26 cellular contexts compared by ENCODE assay signal in the genomic region with DNA sequence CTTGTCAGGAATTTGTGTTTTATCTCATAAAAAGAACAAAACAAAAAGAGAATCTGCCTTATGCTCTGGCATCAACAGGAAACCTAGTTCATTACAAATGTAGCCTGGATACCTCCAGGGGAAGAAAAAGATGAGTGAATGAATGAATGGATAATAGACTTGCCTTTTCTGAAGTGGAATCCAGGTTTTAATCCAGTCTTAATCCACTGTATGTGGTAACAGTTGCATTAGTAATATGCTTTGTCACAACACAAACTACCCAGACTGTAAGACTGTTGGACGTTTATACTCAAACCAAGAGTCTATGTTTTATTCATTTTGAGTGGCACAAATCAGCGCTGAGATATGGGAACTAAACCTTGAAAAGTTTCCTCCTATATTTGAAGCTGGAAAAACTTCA. TPM values are rescaled to one million over a fixed set of nuclear protein-coding genes. Genes with fewer than 3 reads are reported as not detected.
DNase-seq lines count a peak whose midpoint lies in the region; ATAC-seq, FAIRE-seq and TF ChIP-seq lines count a peak whose summit lies in the region.
"Had no signal": no experiment of that assay in that cellular context is flagged by ENCODE, and none has a peak within 500 bp of the region (broad histone marks: within the 10 kb centered on the region; RNA-seq: fewer than 3 reads in every experiment).

No MANE protein-coding gene starts in this region.

- H3K27ac ChIP-seq in HepG2 (ENCODE audit: extremely low read length, insufficient read depth, low read length) = no peak overlapping the region
- H3K27ac ChIP-seq: 22Rv1; A549; BLaER1 treated with 17β-estradiol and CSF1 and Interleukin-3, amounts not matched to agents 10 nM and 100 nM; C4-2B had no signal

- no peak overlapping the region for H2AFZ ChIP-seq in HepG2 (ENCODE audit: low read length)

- H3K27me3 ChIP-seq in HepG2 (ENCODE audit: control insufficient read depth in 1 of 2, insufficient read depth in 2 of 2, low read length in 2 of 2) = peaks cover 0 to 3% of the 10 kb centered on the region in 2 experiments; a peak in 1 of 5 replicates
- H3K27me3 ChIP-seq: BLaER1 treated with 17β-estradiol and CSF1 and Interleukin-3, amounts not matched to agents 10 nM and 100 nM had no signal

- H3K4me1 Mint-ChIP-seq in MCF 10A (ENCODE audit: insufficient read depth, unreplicated experiment) = no peaks in the 10 kb centered on the region

- H3K4me3 ChIP-seq in epithelial cell of esophagus (ENCODE audit: low read length) (no peak overlapping the region), fibroblast of villous mesenchyme (ENCODE audit: low read depth, low read length) (no peak overlapping the region), HepG2 (replicated peaks in 1 of 3; ENCODE audit: insufficient read depth in 1 of 3, low read depth in 2 of 3, low read length in 3 of 3) (no peak overlapping the region)
- H3K4me3 ChIP-seq: A549; BLaER1 treated with 17β-estradiol and CSF1 and Interleukin-3, amounts not matched to agents 10 nM and 100 nM had no signal

- H3K36me3 ChIP-seq in HepG2 (replicated peaks in 1 of 2; ENCODE audit: control insufficient read depth in 1 of 2, insufficient read depth in 2 of 2, low read length in 2 of 2) = no peaks in the 10 kb centered on the region
- H3K36me3 ChIP-seq: BLaER1 treated with 17β-estradiol and CSF1 and Interleukin-3, amounts not matched to agents 10 nM and 100 nM had no signal

- no peaks in the 10 kb centered on the region for H3K79me2 ChIP-seq in HepG2 (ENCODE audit: insufficient read depth, low read length)

- no peaks in the 10 kb centered on the region for H4K20me1 ChIP-seq in HepG2 (ENCODE audit: insufficient read depth, low read length)
- H4K20me1 ChIP-seq: BLaER1 treated with 17β-estradiol and CSF1 and Interleukin-3, amounts not matched to agents 10 nM and 100 nM had no signal

- H3K9ac ChIP-seq in HepG2 (ENCODE audit: insufficient read depth, low read depth, low read length) = no peak overlapping the region
- H3K9ac ChIP-seq: BLaER1 treated with 17β-estradiol and CSF1 and Interleukin-3, amounts not matched to agents 10 nM and 100 nM had no signal

- in situ Hi-C loops in HepG2 (cut with HindIII; ENCODE audit: extremely low pct_ligation_motif_present, low pct_unique_long_range_greater_than_20kb) = no loop called here

- TF ChIP-seq POLR2A in HepG2 (IDR thresholded peaks at IDR 0.05; ENCODE audit: insufficient read depth in 1 of 2, low read depth in 2 of 2, low read length in 2 of 2) = no peak

- TF ChIP-seq EP300 in HepG2 (IDR thresholded peaks at IDR 0.05; ENCODE audit: low read depth in 2 of 2, low read length in 2 of 2) (no peak), HepG2 (CRISPR knock-in tag; IDR thresholded peaks at IDR 0.05; ENCODE audit: borderline replicate concordance) (no peak)

- no peaks in the 10 kb centered on the region for H3K36me3 Mint-ChIP-seq in MCF 10A (ENCODE audit: insufficient read depth, unreplicated experiment)
- H3K36me3 Mint-ChIP-seq: CD8-positive, alpha-beta T cell had no signal

- WGBS in HepG2 (ENCODE audit: low lambda C conversion rate) = 26% methylated on average over 2 of the region's 2 CpGs

- peaks cover 20% of the 10 kb centered on the region for H3K27me3 Mint-ChIP-seq in MCF 10A (ENCODE audit: insufficient read depth, unreplicated experiment)
- H3K27me3 Mint-ChIP-seq: B cell; CD4-positive, alpha-beta T cell had no signal

- H3K4me3 Mint-ChIP-seq in MCF 10A (ENCODE audit: unreplicated experiment) = no peak overlapping the region
- H3K4me3 Mint-ChIP-seq: B cell; CD4-positive, alpha-beta T cell; CD8-positive, alpha-beta T cell had no signal

- TF ChIP-seq RAD21 in HepG2 (CRISPR knock-in tag; IDR thresholded peaks at IDR 0.05) = no peak

- BruUV-seq in MCF 10A (replicated peaks; lab: Mats Ljungman, UMichigan) (no TSS peak), HepG2 (replicated peaks; lab: Mats Ljungman, UMichigan) (no TSS peak)

- CTCF ChIA-PET in MCF 10A (lab: Yijun Ruan, JAX) = no interaction called here
- CTCF ChIA-PET in HepG2 (lab: Yijun Ruan, JAX; ENCODE audit: low intra/inter-chr PET ratio, low total read pairs) = no interaction called here

- H3K27ac Mint-ChIP-seq in MCF 10A (ENCODE audit: low read depth, unreplicated experiment) = no peak overlapping the region
- H3K27ac Mint-ChIP-seq: B cell; CD4-positive, alpha-beta T cell; CD8-positive, alpha-beta T cell had no signal

- no peak for TF ChIP-seq CTCF in D721Med (IDR thresholded peaks at IDR 0.05; ENCODE audit: insufficient read depth, missing control alignments)
- TF ChIP-seq CTCF in epithelial cell of esophagus (IDR thresholded peaks at IDR 0.05; ENCODE audit: insufficient read depth, low read depth, low read length, missing control alignments) = no peak
- no peak for TF ChIP-seq CTCF in fibroblast of villous mesenchyme (IDR thresholded peaks at IDR 0.05; ENCODE audit: insufficient read depth, low read depth, low read length)
- TF ChIP-seq CTCF in MCF 10A (IDR thresholded peaks at IDR 0.05; ENCODE audit: unreplicated experiment) = no peak
- no peak for TF ChIP-seq CTCF in HepG2 (CRISPR knock-in tag; IDR thresholded peaks at IDR 0.05)

- DNase-seq in D721Med (ENCODE audit: insufficient read length, low spot score) (no peak), epithelial cell of esophagus (ENCODE audit: low read depth) (peak; percentile 42), fibroblast of villous mesenchyme (ENCODE audit: low read depth) (peak; percentile 15), renal cortical epithelial cell (ENCODE audit: low read depth) (peak; percentile 9), frontal cortex (ENCODE audit: low spot score in 2 of 2) (no peak), MCF 10A (ENCODE audit: unreplicated experiment) (no peak), HepG2 (ENCODE audit: low spot score) (no peak)
- DNase-seq: AML-193; Caco-2; Calu3; CD4-positive, alpha-beta T cell; CD8-positive, alpha-beta T cell; DMS 273 treated with DMSO at 0.1 percent for 48 hours; DMS153; DMS53; DMS79; GF-D8 had no signal

- FAIRE-seq in D721Med (lab: Jason Lieb, UNC) (peak; percentile 58), frontal cortex (lab: Jason Lieb, UNC) (no peak), HepG2 (lab: Jason Lieb, UNC) (no peak)
- FAIRE-seq: A549, G401.6, GM12891, GM19239 had no signal

- peaks cover 7% of the 10 kb centered on the region for H3K9me3 Mint-ChIP-seq in MCF 10A (ENCODE audit: unreplicated experiment)

- H3K9me3 ChIP-seq in HepG2 (ENCODE audit: low read length) = no peaks in the 10 kb centered on the region
- H3K9me3 ChIP-seq: A549, Caco-2 had no signal

- no peak overlapping the region for H3K4me2 ChIP-seq in HepG2 (ENCODE audit: low read depth, low read length)
- H3K4me2 ChIP-seq: A549; BLaER1 treated with 17β-estradiol and CSF1 and Interleukin-3, amounts not matched to agents 10 nM and 100 nM had no signal

- ATAC-seq in GM21619 (IDR thresholded peaks at IDR 0.05; ENCODE audit: unreplicated experiment) = no peak
- ATAC-seq in HepG2 = no peak
- ATAC-seq: A549; CD8-positive, alpha-beta T cell had no signal

- intact Hi-C loops in MCF 10A (cut with micrococcal nuclease) (no loop called here), HepG2 (cut with micrococcal nuclease; ENCODE audit: unreplicated experiment) (no loop called here)

- POLR2A ChIA-PET in MCF 10A (lab: Yijun Ruan, JAX) (no interaction called here), HepG2 (lab: Yijun Ruan, JAX) (no interaction called here)

- H3K4me1 ChIP-seq in HepG2 (ENCODE audit: insufficient read depth, low read length) = no peaks in the 10 kb centered on the region
- H3K4me1 ChIP-seq: A549; BLaER1 treated with 17β-estradiol and CSF1 and Interleukin-3, amounts not matched to agents 10 nM and 100 nM; Caco-2 had no signal

TF ChIP-seq in HepG2, 621 proteins besides CTCF, POLR2A, EP300 and RAD21 (continues in another document):
- TF ChIP-seq MXI1 (IDR thresholded peaks at IDR 0.05; ENCODE audit: borderline replicate concordance, low read depth, low read length) (no peak), ZNF761 (CRISPR knock-in tag; conservative IDR thresholded peaks at IDR 0.05) (no peak), ZBTB7A (CRISPR knock-in tag; IDR thresholded peaks at IDR 0.05) (no peak), GATAD1 (CRISPR knock-in tag; IDR thresholded peaks at IDR 0.05) (no peak)

RNA-seq across cellular contexts. Expression of a gene that starts 32.1 kb away (rescaled TPM):
- total RNA-seq in fibroblast of villous mesenchyme = 7.7 and 9.5 TPM in 2 replicates
- total RNA-seq in renal cortical epithelial cell = 35.6 and 67.5 TPM in 2 replicates
- 22.8 TPM for total RNA-seq in frontal cortex
- 6.6 and 7.9 TPM in 2 replicates for total RNA-seq in MCF 10A (2022)
- total RNA-seq in HepG2 (2016; rRNA removed; fragmentation: Illumina TruSeq; extraction: Trizol) = 30.3 and 44.1 TPM in 2 replicates
- 7.6 and 9.2 TPM in 2 replicates for total RNA-seq in HepG2 (2016; cell fraction: cytosol; rRNA removed; fragmentation: Illumina TruSeq; extraction: Trizol; ENCODE audit: low read depth)
- total RNA-seq in HepG2 (2016; cell fraction: insoluble cytoplasmic fraction; rRNA removed; fragmentation: Illumina TruSeq; extraction: Trizol) = 27.7 and 42.7 TPM in 2 replicates
- total RNA-seq in HepG2 (2016; cell fraction: membrane; rRNA removed; fragmentation: Illumina TruSeq; extraction: Trizol) = 9.3 and 10.6 TPM in 2 replicates
- 31.4 and 33.7 TPM in 2 replicates for total RNA-seq in HepG2 (2016; cell fraction: nucleus; rRNA removed; fragmentation: Illumina TruSeq; extraction: Trizol)
- 11.9 and 16.4 TPM in 2 replicates for polyA plus RNA-seq in HepG2 (2011; rRNA removed)
- polyA plus RNA-seq in HepG2 (2011; cell fraction: cytosol; rRNA removed) = 6.5 and 8.4 TPM in 2 replicates
- 11.8 and 12.7 TPM in 2 replicates for polyA plus RNA-seq in HepG2 (2011; cell fraction: nucleus; rRNA removed)
- 8.4 and 11.6 TPM in 2 replicates for polyA plus RNA-seq in HepG2 (2012)
- 0.38 and 0.71 TPM in 2 replicates for polyA plus RNA-seq in HepG2 (2016; cell fraction: cytosol; fragmentation: Illumina TruSeq; extraction: Trizol; ENCODE audit: low read depth)
- 21.9 and 24.5 TPM in 2 replicates for polyA plus RNA-seq in HepG2 (2016; cell fraction: insoluble cytoplasmic fraction; fragmentation: Illumina TruSeq; extraction: Trizol; ENCODE audit: low read depth)
- polyA plus RNA-seq in HepG2 (2016; cell fraction: membrane; fragmentation: Illumina TruSeq; extraction: Trizol; ENCODE audit: low read depth) = 2.2 and 2.8 TPM in 2 replicates
- 30.6 and 31.1 TPM in 2 replicates for polyA plus RNA-seq in HepG2 (2016; cell fraction: nucleus; fragmentation: Illumina TruSeq; extraction: Trizol; ENCODE audit: insufficient read depth, low read depth)
- polyA minus RNA-seq in HepG2 (2011; rRNA and poly(A)+ RNA removed; ENCODE audit: low replicate concordance) = 11.5 and 25.2 TPM in 2 replicates
- polyA minus RNA-seq in HepG2 (2011; cell fraction: cytosol; rRNA and poly(A)+ RNA removed) = 25.8 and 27.7 TPM in 2 replicates
- polyA minus RNA-seq in HepG2 (2011; cell fraction: nucleus; rRNA and poly(A)+ RNA removed) = 50.3 and 53.1 TPM in 2 replicates

Comparison
In these comparisons a context has a peak if more than half of its experiments do, and no peak if none do; other contexts are left out.
1. DNase-seq: peak in epithelial cell of esophagus (single experiment), fibroblast of villous mesenchyme (single experiment) and renal cortical epithelial cell (single experiment); none in D721Med (single experiment), frontal cortex (0 of 2), MCF 10A (single experiment) and HepG2 (single experiment).